In genomic region chr12:93783827-93784226, GRCh38 we compare ENCODE assay signal across 10 cellular contexts.
A peak's percentile ranks its signal among the peaks of the same experiment; 100 is the strongest.
DNase-seq lines count a peak whose midpoint lies in the region; ATAC-seq and TF ChIP-seq lines count a peak whose summit lies in the region.
"Had no signal": no experiment of that assay in that cellular context is flagged by ENCODE, and none has a peak within 500 bp of the region (broad histone marks: within the 10 kb centered on the region; RNA-seq: fewer than 3 reads in every experiment).

No MANE protein-coding gene starts in this region.

- peaks cover 0 to 56% (median 29%) of the 10 kb centered on the region in 4 donors for H3K4me1 ChIP-seq in tibial artery

- H3K27me3 ChIP-seq in tibial artery: no peaks in the 10 kb centered on the region
- H3K27me3 ChIP-seq: body of pancreas had no signal

- peaks cover 78% of the 10 kb centered on the region for H3K4me1 Mint-ChIP-seq in activated naive CD8-positive, alpha-beta T cell treated with anti-CD3 and anti-CD28 coated beads, Interleukin-2, amount 50 U/mL, for 24 hours
- peaks cover 63% of the 10 kb centered on the region for H3K4me1 Mint-ChIP-seq in mesothelial cell of epicardium

- DNase-seq in NCI-H2171 treated with DMSO at 0.1 percent for 48 hours (lab: John Stamatoyannopoulos, UW) (peak; percentile 26), NCI-H2171 (lab: John Stamatoyannopoulos, UW) (no peak), mesothelial cell of epicardium (ENCODE audit: low spot score in 2 of 2, unreplicated experiment in 2 of 2) (no peak), tibial artery (no peak), COR-L47 (lab: John Stamatoyannopoulos, UW) (no peak)
- peak; percentile 51 for DNase-seq in activated naive CD8-positive, alpha-beta T cell treated with anti-CD3 and anti-CD28 coated beads, Interleukin-2, amount 50 U/mL, for 24 hours
- DNase-seq: NCI-H1105 had no signal

- no peaks in the 10 kb centered on the region for H3K36me3 ChIP-seq in tibial artery

- peaks cover 17% of the 10 kb centered on the region for H3K9me3 Mint-ChIP-seq in activated naive CD8-positive, alpha-beta T cell treated with anti-CD3 and anti-CD28 coated beads, Interleukin-2, amount 50 U/mL, for 24 hours
- H3K9me3 Mint-ChIP-seq in mesothelial cell of epicardium: peaks cover 3% of the 10 kb centered on the region

- peaks cover 23% of the 10 kb centered on the region for H3K36me3 Mint-ChIP-seq in activated naive CD8-positive, alpha-beta T cell treated with anti-CD3 and anti-CD28 coated beads, Interleukin-2, amount 50 U/mL, for 24 hours (ENCODE audit: low read depth)
- peaks cover 6% of the 10 kb centered on the region for H3K36me3 Mint-ChIP-seq in mesothelial cell of epicardium

- H3K27me3 Mint-ChIP-seq in activated naive CD8-positive, alpha-beta T cell treated with anti-CD3 and anti-CD28 coated beads, Interleukin-2, amount 50 U/mL, for 24 hours: no peaks in the 10 kb centered on the region
- no peaks in the 10 kb centered on the region for H3K27me3 Mint-ChIP-seq in mesothelial cell of epicardium (ENCODE audit: low read depth)

- peak overlapping the region; percentile 62 for H3K4me3 Mint-ChIP-seq in activated naive CD8-positive, alpha-beta T cell treated with anti-CD3 and anti-CD28 coated beads, Interleukin-2, amount 50 U/mL, for 24 hours
- no peak overlapping the region for H3K4me3 Mint-ChIP-seq in mesothelial cell of epicardium

- peak; percentile 84 for ATAC-seq in activated naive CD8-positive, alpha-beta T cell treated with anti-CD3 and anti-CD28 coated beads, Interleukin-2, amount 50 U/mL, for 24 hours
- no peak for ATAC-seq in HG03442 (IDR thresholded peaks at IDR 0.05; ENCODE audit: unreplicated experiment)
- ATAC-seq in HG03095 (IDR thresholded peaks at IDR 0.05; ENCODE audit: unreplicated experiment): no peak

- H3K4me3 ChIP-seq in tibial artery: no peak overlapping the region
- H3K4me3 ChIP-seq: body of pancreas had no signal

- TF ChIP-seq CTCF in mesothelial cell of epicardium (IDR thresholded peaks at IDR 0.05; ENCODE audit: unreplicated experiment) (no peak), tibial artery (IDR thresholded peaks at IDR 0.05) (no peak)

- no peaks in the 10 kb centered on the region for H3K9me3 ChIP-seq in tibial artery
- H3K9me3 ChIP-seq: body of pancreas had no signal

- intact Hi-C loops in tibial artery (cut with DNase I; ENCODE audit: low total_unique reads): no loop called here

- peak overlapping the region; percentile 51 to 72 for H3K27ac ChIP-seq in tibial artery

- peak overlapping the region; percentile 93 for H3K27ac Mint-ChIP-seq in activated naive CD8-positive, alpha-beta T cell treated with anti-CD3 and anti-CD28 coated beads, Interleukin-2, amount 50 U/mL, for 24 hours
- H3K27ac Mint-ChIP-seq in mesothelial cell of epicardium: peak overlapping the region; percentile 81

Comparison
In these comparisons a context has a peak if more than half of its experiments do, and no peak if none do; other contexts are left out.
1. DNase-seq: peak in NCI-H2171 treated with DMSO at 0.1 percent for 48 hours (single experiment) and activated naive CD8-positive, alpha-beta T cell treated with anti-CD3 and anti-CD28 coated beads, Interleukin-2, amount 50 U/mL, for 24 hours (single experiment); none in NCI-H2171 (single experiment), mesothelial cell of epicardium (0 of 2), tibial artery (0 of 2) and COR-L47 (single experiment).